ENCODE assay signal across 9 cellular contexts in genomic region chr16:79777679-79778078, GRCh38.
"Had no signal": no experiment of that assay in that cellular context is flagged by ENCODE, and none has a peak within 500 bp of the region (broad histone marks: within the 10 kb centered on the region; RNA-seq: fewer than 3 reads in every experiment).

No MANE protein-coding gene starts in this region.

- H3K27ac ChIP-seq: HL-60 had no signal

- DNase-seq: H9, HCEC 1CT, IMR-90, KG1 had no signal

- H3K4me3 Mint-ChIP-seq: GM23338, H9 had no signal

- FAIRE-seq: H1, H54, K562 had no signal

- H3K4me2 ChIP-seq: GM23338 had no signal

- H3K9me3 Mint-ChIP-seq: GM23338, H9 had no signal

- H3K4me3 ChIP-seq: GM23338, K562 had no signal

- H3K27ac Mint-ChIP-seq: GM23338, H9 had no signal

- ATAC-seq: GM23338, K562 had no signal
